ENCODE assay signal across 1 cellular context in genomic region chr17:8839410-8839935, GRCh38.
TF ChIP-seq lines count a peak whose summit lies in the region.

No MANE protein-coding gene starts in this region.

TF ChIP-seq in WTC11, 78 proteins besides CTCF, POLR2A, EP300 and RAD21 (continued from another document):
- no peak for TF ChIP-seq SP1 (CRISPR knock-in tag; conservative IDR thresholded peaks at IDR 0.05)
- no peak for TF ChIP-seq ERG (CRISPR knock-in tag; IDR thresholded peaks at IDR 0.05)
